Comparison of ENCODE assay signal across 8 cellular contexts in genomic region chr12:104604070-104604994, GRCh38.
DNase-seq lines count a peak whose midpoint lies in the region; ATAC-seq, FAIRE-seq and TF ChIP-seq lines count a peak whose summit lies in the region.

No MANE protein-coding gene starts in this region.

- no peak overlapping the region for H3K27ac ChIP-seq in GM23338 (ENCODE audit: low read depth)
- peak overlapping the region; percentile 93 for H3K27ac ChIP-seq in KOPT-K1 (ENCODE audit: low read depth, low read length, poor library complexity, severe bottlenecking)
- H3K27ac ChIP-seq in endothelial cell of umbilical vein (ENCODE audit: insufficient read depth, low read depth, low read length): peak overlapping the region; percentile 89
- peak overlapping the region; percentile 44 to 60 for H3K27ac ChIP-seq in mucosa of rectum (ENCODE audit: low read depth in 2 of 2, low read length in 2 of 2)

- H3K4me1 Mint-ChIP-seq in GM23338: peaks cover 22% of the 10 kb centered on the region
- peaks cover 59% of the 10 kb centered on the region for H3K4me1 Mint-ChIP-seq in stimulated activated naive CD8-positive, alpha-beta T cell treated with anti-CD3 and anti-CD28 coated beads, Interleukin-15, Interleukin-2, amounts not matched to agents 100 ng/mL and 50 ng/mL, for 24 hours (ENCODE audit: low read depth)

- dilution Hi-C loops in endothelial cell of umbilical vein (cut with MboI; ENCODE audit: extremely low pct_ligation_motif_present, low sequenced_read_pairs): no loop called here

- no peaks in the 10 kb centered on the region for H3K36me3 ChIP-seq in GM23338 (ENCODE audit: insufficient read depth)
- peaks cover 75% of the 10 kb centered on the region for H3K36me3 ChIP-seq in KOPT-K1 (ENCODE audit: insufficient read depth, low read length)
- no peaks in the 10 kb centered on the region for H3K36me3 ChIP-seq in endothelial cell of umbilical vein (ENCODE audit: control insufficient read depth in 2 of 2, extremely low read depth in 1 of 2, insufficient read depth in 2 of 2, low read length in 2 of 2)
- H3K36me3 ChIP-seq in mucosa of rectum (ENCODE audit: control insufficient read depth in 2 of 2, insufficient read depth in 2 of 2, low read length in 2 of 2): no peaks in the 10 kb centered on the region

- peak; percentile 98 for DNase-seq in ELR (ENCODE audit: low read depth)
- DNase-seq in GM23338 (ENCODE audit: low spot score): peak; percentile 16
- peak; percentile 66 for DNase-seq in activated CD4-positive, alpha-beta T cell treated with anti-CD3 and anti-CD28 coated beads for 48 hours
- DNase-seq in endothelial cell of umbilical vein (ENCODE audit: low read depth, low spot score): peak; percentile 98
- no peak for DNase-seq in COR-L47 (lab: John Stamatoyannopoulos, UW)

- H3K27me3 ChIP-seq in GM23338 (ENCODE audit: insufficient read depth) (no peaks in the 10 kb centered on the region), endothelial cell of umbilical vein (ENCODE audit: control insufficient read depth in 2 of 2, insufficient read depth in 2 of 2, low read length in 2 of 2) (no peaks in the 10 kb centered on the region), mucosa of rectum (ENCODE audit: control insufficient read depth in 2 of 2, insufficient read depth in 2 of 2, low read length in 2 of 2) (no peaks in the 10 kb centered on the region)

- no peaks in the 10 kb centered on the region for H3F3A ChIP-seq in GM23338 (replicated peaks; ENCODE audit: low read depth)

- no peaks in the 10 kb centered on the region for H3K9me1 ChIP-seq in endothelial cell of umbilical vein (replicated peaks; ENCODE audit: control insufficient read depth, extremely low read depth, insufficient read depth, low read length)

- POLR2A ChIA-PET in endothelial cell of umbilical vein (lab: Charles Lee): interaction anchor here (1.1 kb wide), 1 partner anchor 223 kb away, joined by 3 read pairs; no protein-coding TSS in a partner anchor

- no peak overlapping the region for H3K4me3 Mint-ChIP-seq in GM23338
- peak overlapping the region; percentile 14 for H3K4me3 Mint-ChIP-seq in stimulated activated naive CD8-positive, alpha-beta T cell treated with anti-CD3 and anti-CD28 coated beads, Interleukin-15, Interleukin-2, amounts not matched to agents 100 ng/mL and 50 ng/mL, for 24 hours

- H3K27me3 Mint-ChIP-seq in GM23338 (ENCODE audit: insufficient read depth, low read depth, poor library complexity): peaks cover 3% of the 10 kb centered on the region
- no peaks in the 10 kb centered on the region for H3K27me3 Mint-ChIP-seq in stimulated activated naive CD8-positive, alpha-beta T cell treated with anti-CD3 and anti-CD28 coated beads, Interleukin-15, Interleukin-2, amounts not matched to agents 100 ng/mL and 50 ng/mL, for 24 hours

- H3K79me2 ChIP-seq in GM23338 (replicated peaks; ENCODE audit: insufficient read depth) (no peaks in the 10 kb centered on the region), endothelial cell of umbilical vein (ENCODE audit: control insufficient read depth, insufficient read depth, low read length) (peaks cover 2% of the 10 kb centered on the region)

- H2AFZ ChIP-seq in GM23338 (no peak overlapping the region), endothelial cell of umbilical vein (ENCODE audit: low read depth, low read length) (peak overlapping the region; percentile 4)

- peak overlapping the region; percentile 49 for H3K9ac ChIP-seq in endothelial cell of umbilical vein (replicated peaks; ENCODE audit: extremely low read depth, insufficient read depth, low read length)
- H3K9ac ChIP-seq in mucosa of rectum (ENCODE audit: low read depth in 1 of 2, low read length in 2 of 2): no peak overlapping the region

- ATAC-seq in GM23338: peak; percentile 49

- TSS peak; percentile 84 for BruUV-seq in endothelial cell of umbilical vein (replicated peaks; lab: Mats Ljungman, UMichigan)

- TF ChIP-seq CTCF in GM23338 (conservative IDR thresholded peaks at IDR 0.05; ENCODE audit: low read depth in 2 of 2) (no peak), endothelial cell of umbilical vein (IDR thresholded peaks at IDR 0.05; ENCODE audit: extremely low read depth in 1 of 2, insufficient read depth in 1 of 2, low read depth in 1 of 2, low read length in 2 of 2) (no peak)

- no peaks in the 10 kb centered on the region for H3K9me3 ChIP-seq in KOPT-K1 (ENCODE audit: insufficient read depth, low read length, poor library complexity, severe bottlenecking)
- H3K9me3 ChIP-seq in endothelial cell of umbilical vein (replicated peaks; ENCODE audit: control insufficient read depth, insufficient read depth, low read length): no peaks in the 10 kb centered on the region
- no peaks in the 10 kb centered on the region for H3K9me3 ChIP-seq in mucosa of rectum (ENCODE audit: control insufficient read depth in 2 of 2, low read length in 2 of 2)

- H4K20me1 ChIP-seq in GM23338 (replicated peaks; ENCODE audit: insufficient read depth) (no peaks in the 10 kb centered on the region), endothelial cell of umbilical vein (replicated peaks; ENCODE audit: control insufficient read depth, extremely low read depth, insufficient read depth, low read length) (no peaks in the 10 kb centered on the region)

- H3K36me3 Mint-ChIP-seq in GM23338 (ENCODE audit: low read depth): peaks cover 4% of the 10 kb centered on the region; the same call in 1 of the 3 replicates
- H3K36me3 Mint-ChIP-seq in stimulated activated naive CD8-positive, alpha-beta T cell treated with anti-CD3 and anti-CD28 coated beads, Interleukin-15, Interleukin-2, amounts not matched to agents 100 ng/mL and 50 ng/mL, for 24 hours (ENCODE audit: low read depth): peaks cover 21% of the 10 kb centered on the region

- H3K4me2 ChIP-seq in GM23338: no peak overlapping the region
- peak overlapping the region; percentile 62 for H3K4me2 ChIP-seq in endothelial cell of umbilical vein (ENCODE audit: insufficient read depth, low read length)

- TF ChIP-seq POLR2A in endothelial cell of umbilical vein (IDR thresholded peaks at IDR 0.05; ENCODE audit: low read depth, low read length): peak; percentile 30

- H3K4me1 ChIP-seq in GM23338 (ENCODE audit: insufficient read depth) (peaks cover 15% of the 10 kb centered on the region; the same call in 1 of the 2 replicates), endothelial cell of umbilical vein (ENCODE audit: control insufficient read depth, extremely low read depth, insufficient read depth, low read length) (peaks cover 35% of the 10 kb centered on the region), mucosa of rectum (ENCODE audit: control insufficient read depth in 2 of 2, insufficient read depth in 2 of 2, low read length in 2 of 2) (peaks cover 4 to 9% of the 10 kb centered on the region in 2 donors)

- peak; percentile 98 for FAIRE-seq in endothelial cell of umbilical vein (lab: Jason Lieb, UNC)

- no peaks in the 10 kb centered on the region for H3K9me2 ChIP-seq in GM23338 (ENCODE audit: insufficient read depth)

- H3K9me3 Mint-ChIP-seq in GM23338: no peaks in the 10 kb centered on the region
- H3K9me3 Mint-ChIP-seq in stimulated activated naive CD8-positive, alpha-beta T cell treated with anti-CD3 and anti-CD28 coated beads, Interleukin-15, Interleukin-2, amounts not matched to agents 100 ng/mL and 50 ng/mL, for 24 hours: no peaks in the 10 kb centered on the region

- H3K4me3 ChIP-seq in GM23338 (no peak overlapping the region), endothelial cell of umbilical vein (replicated peaks in 1 of 3; ENCODE audit: insufficient read depth in 1 of 3, low read depth in 1 of 3, low read length in 3 of 3) (peak overlapping the region in 1 of 3 experiments; percentile 38), mucosa of rectum (ENCODE audit: low read length in 2 of 2) (no peak overlapping the region)

- H3K27ac Mint-ChIP-seq in GM23338: no peak overlapping the region
- peak overlapping the region; percentile 67 for H3K27ac Mint-ChIP-seq in stimulated activated naive CD8-positive, alpha-beta T cell treated with anti-CD3 and anti-CD28 coated beads, Interleukin-15, Interleukin-2, amounts not matched to agents 100 ng/mL and 50 ng/mL, for 24 hours

- intact Hi-C loops in endothelial cell of umbilical vein (cut with micrococcal nuclease): loop anchor here (1.0 to 5.0 kb wide), 4 partner anchors 67 to 222 kb away; partner anchors contain the start of gene CHST11

- CTCF ChIA-PET in endothelial cell of umbilical vein (lab: Charles Lee): interaction anchor here (0.7 to 1.9 kb wide), 15 partner anchors 9 to 449 kb away, joined by 3 to 18 read pairs (median 3); no protein-coding TSS in a partner anchor

TF ChIP-seq in endothelial cell of umbilical vein, 7 proteins besides CTCF, POLR2A, EP300 and RAD21:
- TF ChIP-seq GATA2 (IDR thresholded peaks at IDR 0.05; ENCODE audit: insufficient read depth, insufficient read length, low read depth, low read length): peak; percentile 98
- TF ChIP-seq POLR2AphosphoS5 (IDR thresholded peaks at IDR 0.05; ENCODE audit: insufficient read depth, low read depth, low read length): peak; percentile 58
- TF ChIP-seq FOS (IDR thresholded peaks at IDR 0.05; ENCODE audit: borderline replicate concordance, insufficient read depth, low read length): peak; percentile 92
- TF ChIP-seq JUN (IDR thresholded peaks at IDR 0.05; ENCODE audit: borderline replicate concordance, insufficient read depth, insufficient read length, low read depth): peak; percentile 96
- no peak for TF ChIP-seq MYC (IDR thresholded peaks at IDR 0.05; ENCODE audit: low read depth, low read length)
